In the genomic region with DNA sequence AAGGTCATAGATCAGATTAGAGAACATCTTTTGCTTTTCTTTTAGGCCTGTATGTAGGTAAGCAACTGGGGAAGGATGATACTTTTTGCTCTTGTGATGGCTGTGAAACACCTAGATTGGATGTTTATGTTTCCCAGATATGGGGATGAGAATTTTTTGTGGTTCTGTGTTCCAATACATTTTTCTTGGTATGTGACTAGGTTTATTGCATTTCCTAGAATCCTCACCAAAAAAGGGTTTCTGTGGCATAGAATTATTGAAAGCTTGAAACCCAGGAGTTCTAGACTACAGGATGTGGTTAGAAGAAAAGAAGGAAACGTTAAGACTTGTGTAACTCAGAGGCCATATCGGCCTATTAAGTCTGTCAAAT, we compare ENCODE assay signal across 8 cellular contexts. TPM values are rescaled to one million over a fixed set of nuclear protein-coding genes. Genes with fewer than 3 reads are reported as not detected.
DNase-seq lines count a peak whose midpoint lies in the region; ATAC-seq and TF ChIP-seq lines count a peak whose summit lies in the region.

No MANE protein-coding gene starts in this region.

- intact Hi-C loops in activated T-helper 2 cell treated with anti-CD3 and anti-CD28 coated beads, Interferon-gamma antibody, Interleukin-2, Interleukin-4, amounts not matched to agents 10 μg/mL and 5 μg/mL and 100 μg/mL, durations not matched to agents 14 hours and 24 hours and 36 hours (cut with micrococcal nuclease) = loop anchor here (1.0 to 10.0 kb wide), 8 partner anchors 10 to 864 kb away; partner anchors contain the start of gene OXNAD1
- intact Hi-C loops in sciatic nerve (cut with DNase I) = no loop called here

- ATAC-seq in activated CD8-positive, alpha-beta memory T cell treated with anti-CD3 and anti-CD28 coated beads, Interleukin-2, amount 10 ng/mL, durations not matched to agents 7 days and 5 days = peak; percentile 25
- ATAC-seq in stimulated activated memory B cell treated with anti-CD40 and anti-IgM and Interleukin-4, amounts not matched to agents 10 μg/mL and 1 μg/mL and 100 μg/mL, for 72 hours = no peak
- ATAC-seq in sciatic nerve (no peak), HG03354 (IDR thresholded peaks at IDR 0.05; ENCODE audit: poor library complexity, severe bottlenecking, unreplicated experiment) (no peak)

- peak overlapping the region; percentile 71 for H3K27ac ChIP-seq in HL-60 (replicated peaks)

- H3K36me3 Mint-ChIP-seq in activated CD8-positive, alpha-beta memory T cell treated with anti-CD3 and anti-CD28 coated beads, Interleukin-2, amount 10 ng/mL, durations not matched to agents 7 days and 5 days = peaks cover 78% of the 10 kb centered on the region
- peaks cover 65% of the 10 kb centered on the region for H3K36me3 Mint-ChIP-seq in activated T-helper 2 cell treated with anti-CD3 and anti-CD28 coated beads, Interferon-gamma antibody, Interleukin-2, Interleukin-4, amounts not matched to agents 10 μg/mL and 5 μg/mL and 100 μg/mL, durations not matched to agents 14 hours and 24 hours and 36 hours (ENCODE audit: low read depth)
- peaks cover 37% of the 10 kb centered on the region for H3K36me3 Mint-ChIP-seq in stimulated activated memory B cell treated with anti-CD40 and anti-IgM and Interleukin-4, amounts not matched to agents 10 μg/mL and 1 μg/mL and 100 μg/mL, for 72 hours

- no peaks in the 10 kb centered on the region for H3K27me3 Mint-ChIP-seq in activated CD8-positive, alpha-beta memory T cell treated with anti-CD3 and anti-CD28 coated beads, Interleukin-2, amount 10 ng/mL, durations not matched to agents 7 days and 5 days
- H3K27me3 Mint-ChIP-seq in activated T-helper 2 cell treated with anti-CD3 and anti-CD28 coated beads, Interferon-gamma antibody, Interleukin-2, Interleukin-4, amounts not matched to agents 10 μg/mL and 5 μg/mL and 100 μg/mL, durations not matched to agents 14 hours and 24 hours and 36 hours (ENCODE audit: low read depth) = no peaks in the 10 kb centered on the region
- no peaks in the 10 kb centered on the region for H3K27me3 Mint-ChIP-seq in stimulated activated memory B cell treated with anti-CD40 and anti-IgM and Interleukin-4, amounts not matched to agents 10 μg/mL and 1 μg/mL and 100 μg/mL, for 72 hours

- CTCF ChIA-PET in activated CD8-positive, alpha-beta memory T cell treated with anti-CD3 and anti-CD28 coated beads, Interleukin-2, amount 10 ng/mL, durations not matched to agents 7 days and 5 days (lab: Charles Lee) = interaction anchor here (0.7 to 5.7 kb wide), 21 partner anchors 9 to 263 kb away, joined by 3 to 134 read pairs (median 5); partner anchors contain the start of genes DPH3 and OXNAD1

- no peak for DNase-seq in activated CD8-positive, alpha-beta memory T cell treated with anti-CD3 and anti-CD28 coated beads, Interleukin-2, amount 10 ng/mL, durations not matched to agents 7 days and 5 days
- DNase-seq in activated CD8-positive, alpha-beta memory T cell treated with anti-CD3 and anti-CD28 coated beads for 24 hours = no peak
- DNase-seq in HL-60 (ENCODE audit: low read depth in 1 of 2, low spot score in 1 of 2) (peak in 1 of 2 experiments; percentile 35), NCI-H187 treated with DMSO at 0.1 percent for 48 hours (lab: John Stamatoyannopoulos, UW) (no peak), sciatic nerve (ENCODE audit: low spot score) (no peak)
- no peak for DNase-seq in activated T-helper 2 cell treated with anti-CD3 and anti-CD28 coated beads, Interferon-gamma antibody, Interleukin-2, Interleukin-4, amounts not matched to agents 10 μg/mL and 5 μg/mL and 100 μg/mL, durations not matched to agents 14 hours and 24 hours and 36 hours (ENCODE audit: low spot score)

- H3K4me3 ChIP-seq in HL-60 (replicated peaks; ENCODE audit: insufficient read depth, low read length) = no peak overlapping the region

- TF ChIP-seq CTCF in HL-60 (IDR thresholded peaks at IDR 0.05; ENCODE audit: insufficient read depth, low read length) = no peak

- H3K4me3 Mint-ChIP-seq in activated CD8-positive, alpha-beta memory T cell treated with anti-CD3 and anti-CD28 coated beads, Interleukin-2, amount 10 ng/mL, durations not matched to agents 7 days and 5 days = peak overlapping the region; percentile 90
- H3K4me3 Mint-ChIP-seq in activated T-helper 2 cell treated with anti-CD3 and anti-CD28 coated beads, Interferon-gamma antibody, Interleukin-2, Interleukin-4, amounts not matched to agents 10 μg/mL and 5 μg/mL and 100 μg/mL, durations not matched to agents 14 hours and 24 hours and 36 hours (ENCODE audit: low read depth) = peak overlapping the region; percentile 82
- H3K4me3 Mint-ChIP-seq in stimulated activated memory B cell treated with anti-CD40 and anti-IgM and Interleukin-4, amounts not matched to agents 10 μg/mL and 1 μg/mL and 100 μg/mL, for 72 hours = no peak overlapping the region

- H3K9me3 Mint-ChIP-seq in activated CD8-positive, alpha-beta memory T cell treated with anti-CD3 and anti-CD28 coated beads, Interleukin-2, amount 10 ng/mL, durations not matched to agents 7 days and 5 days (ENCODE audit: low read depth) = peaks cover 12% of the 10 kb centered on the region
- peaks cover 25% of the 10 kb centered on the region for H3K9me3 Mint-ChIP-seq in activated T-helper 2 cell treated with anti-CD3 and anti-CD28 coated beads, Interferon-gamma antibody, Interleukin-2, Interleukin-4, amounts not matched to agents 10 μg/mL and 5 μg/mL and 100 μg/mL, durations not matched to agents 14 hours and 24 hours and 36 hours
- H3K9me3 Mint-ChIP-seq in stimulated activated memory B cell treated with anti-CD40 and anti-IgM and Interleukin-4, amounts not matched to agents 10 μg/mL and 1 μg/mL and 100 μg/mL, for 72 hours = no peaks in the 10 kb centered on the region

- H3K27ac Mint-ChIP-seq in activated CD8-positive, alpha-beta memory T cell treated with anti-CD3 and anti-CD28 coated beads, Interleukin-2, amount 10 ng/mL, durations not matched to agents 7 days and 5 days = peak overlapping the region; percentile 96
- peak overlapping the region; percentile 68 for H3K27ac Mint-ChIP-seq in activated T-helper 2 cell treated with anti-CD3 and anti-CD28 coated beads, Interferon-gamma antibody, Interleukin-2, Interleukin-4, amounts not matched to agents 10 μg/mL and 5 μg/mL and 100 μg/mL, durations not matched to agents 14 hours and 24 hours and 36 hours
- H3K27ac Mint-ChIP-seq in stimulated activated memory B cell treated with anti-CD40 and anti-IgM and Interleukin-4, amounts not matched to agents 10 μg/mL and 1 μg/mL and 100 μg/mL, for 72 hours = peak overlapping the region; percentile 20

- peaks cover 70% of the 10 kb centered on the region for H3K4me1 Mint-ChIP-seq in activated CD8-positive, alpha-beta memory T cell treated with anti-CD3 and anti-CD28 coated beads, Interleukin-2, amount 10 ng/mL, durations not matched to agents 7 days and 5 days
- peaks cover 80% of the 10 kb centered on the region for H3K4me1 Mint-ChIP-seq in activated T-helper 2 cell treated with anti-CD3 and anti-CD28 coated beads, Interferon-gamma antibody, Interleukin-2, Interleukin-4, amounts not matched to agents 10 μg/mL and 5 μg/mL and 100 μg/mL, durations not matched to agents 14 hours and 24 hours and 36 hours (ENCODE audit: low read depth)
- H3K4me1 Mint-ChIP-seq in stimulated activated memory B cell treated with anti-CD40 and anti-IgM and Interleukin-4, amounts not matched to agents 10 μg/mL and 1 μg/mL and 100 μg/mL, for 72 hours = peaks cover 30% of the 10 kb centered on the region

- no peaks in the 10 kb centered on the region for H3K27me3 ChIP-seq in HL-60 (ENCODE audit: insufficient read depth, poor library complexity, severe bottlenecking)

RNA-seq across cellular contexts. Expression of gene OXNAD1, which starts 25.8 kb away (rescaled TPM):
- total RNA-seq in activated CD8-positive, alpha-beta memory T cell treated with anti-CD3 and anti-CD28 coated beads, Interleukin-2, amount 10 ng/mL, durations not matched to agents 7 days and 5 days = 10 to 100 TPM; 44.9 to 47.4 TPM
- 18.7 and 20.5 TPM in 2 replicates for total RNA-seq in activated T-helper 2 cell treated with anti-CD3 and anti-CD28 coated beads, Interferon-gamma antibody, Interleukin-2, Interleukin-4, amounts not matched to agents 10 μg/mL and 5 μg/mL and 100 μg/mL, durations not matched to agents 14 hours and 24 hours and 36 hours
- 12.6 TPM for total RNA-seq in sciatic nerve

RNA-seq across cellular contexts. Expression of gene DPH3, which starts 26.1 kb away (rescaled TPM):
- total RNA-seq in activated CD8-positive, alpha-beta memory T cell treated with anti-CD3 and anti-CD28 coated beads, Interleukin-2, amount 10 ng/mL, durations not matched to agents 7 days and 5 days = 10 to 100 TPM; 13.9 to 23.8 TPM
- total RNA-seq in activated T-helper 2 cell treated with anti-CD3 and anti-CD28 coated beads, Interferon-gamma antibody, Interleukin-2, Interleukin-4, amounts not matched to agents 10 μg/mL and 5 μg/mL and 100 μg/mL, durations not matched to agents 14 hours and 24 hours and 36 hours = 22.7 and 23.1 TPM in 2 replicates
- total RNA-seq in sciatic nerve = 19.4 TPM

Comparison
In these comparisons a context has a peak if more than half of its experiments do, and no peak if none do; other contexts are left out.
1. H3K27ac Mint-ChIP-seq: peak in every context shown above with its lines; median percentile 96 in activated CD8-positive, alpha-beta memory T cell treated with anti-CD3 and anti-CD28 coated beads, Interleukin-2, amount 10 ng/mL, durations not matched to agents 7 days and 5 days; 68 in activated T-helper 2 cell treated with anti-CD3 and anti-CD28 coated beads, Interferon-gamma antibody, Interleukin-2, Interleukin-4, amounts not matched to agents 10 μg/mL and 5 μg/mL and 100 μg/mL, durations not matched to agents 14 hours and 24 hours and 36 hours; 20 in stimulated activated memory B cell treated with anti-CD40 and anti-IgM and Interleukin-4, amounts not matched to agents 10 μg/mL and 1 μg/mL and 100 μg/mL, for 72 hours.